9 cellular contexts compared by ENCODE assay signal in the genomic region with DNA sequence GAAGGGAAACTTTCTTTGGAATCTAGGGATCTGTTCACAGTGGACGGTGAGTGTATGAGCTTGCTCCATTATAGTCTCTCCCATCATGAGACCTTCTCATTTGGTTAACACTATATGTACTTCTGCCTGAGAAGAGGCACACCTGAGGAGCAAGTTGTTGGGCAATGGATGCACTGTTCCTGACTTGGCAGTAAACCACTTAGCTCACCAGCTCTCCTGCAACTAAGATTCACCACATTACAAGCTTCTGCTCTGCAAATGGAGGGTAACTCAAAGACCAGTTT. TPM values are rescaled to one million over a fixed set of nuclear protein-coding genes. Genes with fewer than 3 reads are reported as not detected.
DNase-seq lines count a peak whose midpoint lies in the region; ATAC-seq and TF ChIP-seq lines count a peak whose summit lies in the region.
"Had no signal": no experiment of that assay in that cellular context is flagged by ENCODE, and none has a peak within 500 bp of the region (broad histone marks: within the 10 kb centered on the region; RNA-seq: fewer than 3 reads in every experiment).

No MANE protein-coding gene starts in this region.

- H3K27ac ChIP-seq in lung (ENCODE audit: low read depth in 1 of 2, low read length in 1 of 2) = peak overlapping the region; percentile 77 to 79
- peak overlapping the region; percentile 50 to 80 (median 71) for H3K27ac ChIP-seq in thyroid gland

- no peaks in the 10 kb centered on the region for H3K27me3 Mint-ChIP-seq in activated T-cell treated with anti-CD3 and anti-CD28 coated beads, Interleukin-2, amount 50 U/mL, for 24 hours
- no peaks in the 10 kb centered on the region for H3K27me3 Mint-ChIP-seq in activated naive CD8-positive, alpha-beta T cell treated with anti-CD3 and anti-CD28 coated beads, Interleukin-2, amount 10 ng/mL, durations not matched to agents 7 days and 5 days

- TF ChIP-seq POLR2A in thyroid gland (IDR thresholded peaks at IDR 0.05) = no peak

- H3K4me3 ChIP-seq in lung (no peak overlapping the region), thyroid gland (replicated peaks in 1 of 3) (no peak overlapping the region)

- no peak for DNase-seq in activated T-cell treated with anti-CD3 and anti-CD28 coated beads, Interleukin-2, amount 50 U/mL, for 24 hours
- no peak for DNase-seq in activated T-cell treated with anti-CD3 and anti-CD28 coated beads, Interleukin-2, amount 50 U/mL, for 1 hour
- no peak for DNase-seq in activated naive CD8-positive, alpha-beta T cell treated with anti-CD3 and anti-CD28 coated beads, Interleukin-2, amount 10 ng/mL, durations not matched to agents 7 days and 5 days
- no peak for DNase-seq in lung (ENCODE audit: low spot score)
- no peak for DNase-seq in thyroid gland
- no peak for DNase-seq in NOMO-1 treated with DMSO at 0.1 percent for 48 hours (lab: John Stamatoyannopoulos, UW; ENCODE audit: unreplicated experiment)
- no peak for DNase-seq in effector CD8-positive, alpha-beta T cell (lab: John Stamatoyannopoulos, UW)
- DNase-seq in stimulated activated CD4-positive, alpha-beta T cell treated with anti-CD3 and anti-CD28 coated beads, Interleukin-1b, Interleukin-23, amount 100 ng/mL, for 48 hours = no peak
- DNase-seq: NCI-H345 had no signal

- peak overlapping the region; percentile 85 for H3K4me3 Mint-ChIP-seq in activated T-cell treated with anti-CD3 and anti-CD28 coated beads, Interleukin-2, amount 50 U/mL, for 24 hours
- peak overlapping the region; percentile 92 for H3K4me3 Mint-ChIP-seq in activated naive CD8-positive, alpha-beta T cell treated with anti-CD3 and anti-CD28 coated beads, Interleukin-2, amount 10 ng/mL, durations not matched to agents 7 days and 5 days

- no peaks in the 10 kb centered on the region for H3K9me3 Mint-ChIP-seq in activated T-cell treated with anti-CD3 and anti-CD28 coated beads, Interleukin-2, amount 50 U/mL, for 24 hours
- peaks cover 4% of the 10 kb centered on the region for H3K9me3 Mint-ChIP-seq in activated naive CD8-positive, alpha-beta T cell treated with anti-CD3 and anti-CD28 coated beads, Interleukin-2, amount 10 ng/mL, durations not matched to agents 7 days and 5 days

- peaks cover 32% of the 10 kb centered on the region for H3K36me3 Mint-ChIP-seq in activated T-cell treated with anti-CD3 and anti-CD28 coated beads, Interleukin-2, amount 50 U/mL, for 24 hours (ENCODE audit: low read depth)
- peaks cover 23% of the 10 kb centered on the region for H3K36me3 Mint-ChIP-seq in activated naive CD8-positive, alpha-beta T cell treated with anti-CD3 and anti-CD28 coated beads, Interleukin-2, amount 10 ng/mL, durations not matched to agents 7 days and 5 days

- 38 to 53% methylated on average over 1 of the region's 1 CpG for WGBS in lung, 2 donors
- 0 to 17% methylated on average over 1 of the region's 1 CpG for WGBS in thyroid gland, 2 donors

- no peak for TF ChIP-seq CTCF in lung (IDR thresholded peaks at IDR 0.05; ENCODE audit: control extremely low read depth, extremely low read depth)
- no peak for TF ChIP-seq CTCF in thyroid gland (IDR thresholded peaks at IDR 0.05)

- H3K36me3 ChIP-seq in lung (ENCODE audit: control insufficient read depth in 2 of 2, insufficient read depth in 2 of 2, low read length in 2 of 2) = no peaks in the 10 kb centered on the region
- H3K36me3 ChIP-seq in thyroid gland = no peaks in the 10 kb centered on the region

- POLR2A ChIA-PET in activated naive CD8-positive, alpha-beta T cell treated with anti-CD3 and anti-CD28 coated beads, Interleukin-2, amount 10 ng/mL, durations not matched to agents 7 days and 5 days (lab: Charles Lee) = interaction anchor here (0.5 to 5.8 kb wide), 8 partner anchors 9 to 104 kb away, joined by 3 to 89 read pairs (median 6); a partner anchor contains a TSS

- H3K9me3 ChIP-seq in lung (ENCODE audit: control insufficient read depth in 2 of 2, insufficient read depth in 1 of 2, low read length in 1 of 2) = no peaks in the 10 kb centered on the region
- no peaks in the 10 kb centered on the region for H3K9me3 ChIP-seq in thyroid gland

- intact Hi-C loops in thyroid gland (cut with DNase I) = no loop called here

- H3K4me1 ChIP-seq in lung (ENCODE audit: control insufficient read depth in 2 of 2, insufficient read depth in 2 of 2, low read length in 2 of 2) (peaks cover 19 to 36% of the 10 kb centered on the region in 2 donors), thyroid gland (peaks cover 28 to 72% of the 10 kb centered on the region in 2 donors)

- H3K27me3 ChIP-seq in lung (ENCODE audit: control insufficient read depth, insufficient read depth) (no peaks in the 10 kb centered on the region), thyroid gland (no peaks in the 10 kb centered on the region)

- ATAC-seq in activated naive CD8-positive, alpha-beta T cell treated with anti-CD3 and anti-CD28 coated beads, Interleukin-2, amount 10 ng/mL, durations not matched to agents 7 days and 5 days (ENCODE audit: low read depth) = no peak
- ATAC-seq in lung (ENCODE audit: insufficient read depth, low FRiP score) = no peak

- peak overlapping the region; percentile 94 for H3K27ac Mint-ChIP-seq in activated T-cell treated with anti-CD3 and anti-CD28 coated beads, Interleukin-2, amount 50 U/mL, for 24 hours
- peak overlapping the region; percentile 95 for H3K27ac Mint-ChIP-seq in activated naive CD8-positive, alpha-beta T cell treated with anti-CD3 and anti-CD28 coated beads, Interleukin-2, amount 10 ng/mL, durations not matched to agents 7 days and 5 days

- peaks cover 64% of the 10 kb centered on the region for H3K4me1 Mint-ChIP-seq in activated T-cell treated with anti-CD3 and anti-CD28 coated beads, Interleukin-2, amount 50 U/mL, for 24 hours (ENCODE audit: low read depth)
- peaks cover 35% of the 10 kb centered on the region for H3K4me1 Mint-ChIP-seq in activated naive CD8-positive, alpha-beta T cell treated with anti-CD3 and anti-CD28 coated beads, Interleukin-2, amount 10 ng/mL, durations not matched to agents 7 days and 5 days

RNA-seq across cellular contexts. Expression of a gene that starts 10.2 kb away (rescaled TPM):
- total RNA-seq in activated naive CD8-positive, alpha-beta T cell treated with anti-CD3 and anti-CD28 coated beads, Interleukin-2, amount 10 ng/mL, durations not matched to agents 7 days and 5 days = 100 to 1,000 TPM; 328 to 344 TPM
- total RNA-seq in lung (100 to 1,000 TPM; 357 to 966 TPM), thyroid gland (100 to 1,000 TPM; 308 to 834 (median 427) TPM)
- 100 to 1,000 TPM in 1 of 2 donors, 10 to 100 TPM in 1; 69.1 to 109 TPM for polyA plus RNA-seq in lung
